ENCODE assay signal across 8 cellular contexts in genomic region chr14:75514673-75515630, GRCh38.
DNase-seq lines count a peak whose midpoint lies in the region; ATAC-seq and TF ChIP-seq lines count a peak whose summit lies in the region.

No MANE protein-coding gene starts in this region.

- TF ChIP-seq CTCF in AG04449 (IDR thresholded peaks at IDR 0.05; ENCODE audit: insufficient read depth, low read length, missing control alignments) = no peak

- CTCF ChIA-PET in AG04449 (lab: Yijun Ruan, JAX) = interaction anchor here (1.1 to 1.7 kb wide), 4 partner anchors 14 to 139 kb away, joined by 3 to 5 read pairs (median 3); no protein-coding TSS in a partner anchor

- DNase-seq in AG04449 (ENCODE audit: low read depth, low spot score) (no peak), fibroblast of gingiva (ENCODE audit: low read depth) (peak; percentile 46), skeletal muscle cell (ENCODE audit: low read depth) (peak; percentile 16), GDM1 (lab: John Stamatoyannopoulos, UW) (no peak), D341Med (ENCODE audit: low spot score) (no peak)
- DNase-seq in activated CD4-positive, alpha-beta T cell treated with anti-CD3 and anti-CD28 coated beads for 48 hours = peak; percentile 50

- POLR2A ChIA-PET in AG04449 (lab: Yijun Ruan, JAX) = no interaction called here

- ATAC-seq in GM19035 (IDR thresholded peaks at IDR 0.05; ENCODE audit: unreplicated experiment) (peak; percentile 45), HG03175 (IDR thresholded peaks at IDR 0.05; ENCODE audit: unreplicated experiment) (peak; percentile 46)

- H3K4me3 ChIP-seq in AG04449 (ENCODE audit: low read depth, low read length) = peak overlapping the region; percentile 24; the same call in 1 of the 2 replicates
- H3K4me3 ChIP-seq in skeletal muscle cell (ENCODE audit: low read depth, low read length) = peak overlapping the region; percentile 32

Comparison
In these comparisons a context has a peak if more than half of its experiments do, and no peak if none do; other contexts are left out.
1. DNase-seq: peak in activated CD4-positive, alpha-beta T cell treated with anti-CD3 and anti-CD28 coated beads for 48 hours (single experiment), fibroblast of gingiva (single experiment) and skeletal muscle cell (single experiment); none in AG04449 (single experiment), GDM1 (single experiment) and D341Med (single experiment).